ENCODE assay signal across 1 cellular context in genomic region chr17:13548576-13548975, GRCh38. TPM values are rescaled to one million over a fixed set of nuclear protein-coding genes. Genes with fewer than 3 reads are reported as not detected.
"Had no signal": no experiment of that assay in that cellular context is flagged by ENCODE, and none has a peak within 500 bp of the region (broad histone marks: within the 10 kb centered on the region; RNA-seq: fewer than 3 reads in every experiment).

No MANE protein-coding gene starts in this region.

RNA-seq across cellular contexts. Expression of gene HS3ST3A1, which starts 53.2 kb away (rescaled TPM):
- total RNA-seq: ureter had no signal
